ENCODE assay signal across 18 cellular contexts in the genomic region with DNA sequence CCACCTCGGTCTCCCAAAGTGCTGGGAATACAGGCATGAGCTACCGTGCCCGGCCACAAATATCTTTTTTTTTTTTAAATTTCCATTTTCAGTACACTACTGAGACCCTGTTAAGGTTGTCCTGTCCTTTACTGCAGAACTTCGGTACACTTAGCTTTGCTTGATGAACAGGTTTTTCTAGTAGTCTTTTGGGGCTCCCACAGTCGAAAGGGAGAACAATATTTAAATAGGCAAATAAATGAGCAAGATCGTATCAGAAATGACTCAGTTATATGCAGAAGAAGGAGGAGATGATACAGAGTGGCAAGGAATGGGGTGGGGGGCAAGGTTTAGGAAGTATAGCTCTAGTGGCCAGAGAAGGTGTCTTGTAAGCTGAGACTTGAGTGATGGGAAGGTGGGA. TPM values are rescaled to one million over a fixed set of nuclear protein-coding genes. Genes with fewer than 3 reads are reported as not detected.
DNase-seq lines count a peak whose midpoint lies in the region; ATAC-seq, FAIRE-seq and TF ChIP-seq lines count a peak whose summit lies in the region.
"Had no signal": no experiment of that assay in that cellular context is flagged by ENCODE, and none has a peak within 500 bp of the region (broad histone marks: within the 10 kb centered on the region; RNA-seq: fewer than 3 reads in every experiment).

No MANE protein-coding gene starts in this region.

- intact Hi-C loops in PC-3 (cut with micrococcal nuclease): no loop called here

- H3K27ac ChIP-seq in PC-3 (ENCODE audit: low read length) (peak overlapping the region; percentile 32; the same call in 1 of the 2 replicates), foreskin keratinocyte (no peak overlapping the region)

- H3K9me3 ChIP-seq in PC-3 (ENCODE audit: low read length): no peaks in the 10 kb centered on the region

- peaks cover 6% of the 10 kb centered on the region; the same call in 1 of the 2 replicates for H3K4me1 ChIP-seq in PC-3 (ENCODE audit: insufficient read depth, low read length)
- H3K4me1 ChIP-seq in foreskin keratinocyte: no peaks in the 10 kb centered on the region

- no TSS peak for BruUV-seq in PC-3 (replicated peaks; lab: Mats Ljungman, UMichigan)

- no peak overlapping the region for H3K9ac ChIP-seq in PC-3 (ENCODE audit: low read length)

- H3K36me3 ChIP-seq in PC-3 (ENCODE audit: low read depth, low read length): no peaks in the 10 kb centered on the region

- H3K27me3 ChIP-seq in PC-3 (ENCODE audit: low read length): 0 out of 2 replicates have a peak, but pooled peaks cover 2% of the 10 kb centered on the region
- peaks cover 3% of the 10 kb centered on the region for H3K27me3 ChIP-seq in foreskin keratinocyte

- POLR2A ChIA-PET in PC-3 (lab: Charles Lee; ENCODE audit: unreplicated experiment): no interaction called here

- DNase-seq in NCI-H526 (lab: John Stamatoyannopoulos, UW): peak; percentile 41 to 56
- DNase-seq in PC-3: peak; percentile 57
- peak in 1 of 2 donors; percentile 15 for DNase-seq in foreskin keratinocyte
- no peak for DNase-seq in GM19239 (ENCODE audit: insufficient read length, low spot score)
- DNase-seq in RPMI8226: no peak
- DNase-seq: C1 segment of cervical spinal cord; CD4-positive, alpha-beta memory T cell; DMS 273 treated with DMSO at 0.1 percent for 48 hours; DMS79; EL; GDM1; H9 had no signal

- H4K20me1 ChIP-seq in PC-3 (ENCODE audit: low read length): no peaks in the 10 kb centered on the region

- no peaks in the 10 kb centered on the region for H3K9me2 ChIP-seq in PC-3 (replicated peaks; ENCODE audit: low read length)

- FAIRE-seq in GM19239 (lab: Jason Lieb, UNC): no peak
- FAIRE-seq: D721Med, GM12878 had no signal

- TF ChIP-seq CTCF in PC-3 (conservative IDR thresholded peaks at IDR 0.05; ENCODE audit: low read depth, low read length): no peak
- no peak for TF ChIP-seq CTCF in foreskin keratinocyte (conservative IDR thresholded peaks at IDR 0.05)

- no peak for ATAC-seq in PC-3
- peak; percentile 25 for ATAC-seq in foreskin keratinocyte
- no peak for ATAC-seq in HG02973 (IDR thresholded peaks at IDR 0.05; ENCODE audit: unreplicated experiment)
- ATAC-seq: GM12878, GM23338, HCT116 had no signal

- H2AFZ ChIP-seq in PC-3 (ENCODE audit: low read length): no peak overlapping the region
- H2AFZ ChIP-seq: GM23338 had no signal

- H3K4me2 ChIP-seq in PC-3 (ENCODE audit: low read length): peak overlapping the region; percentile 31; the same call in 1 of the 2 replicates
- H3K4me2 ChIP-seq: GM23338 had no signal

- H3K79me2 ChIP-seq in PC-3 (ENCODE audit: low read length): no peaks in the 10 kb centered on the region

- CTCF ChIA-PET in PC-3 (lab: Charles Lee): no interaction called here

- H3F3A ChIP-seq in PC-3 (ENCODE audit: low read length, unreplicated experiment): no peaks in the 10 kb centered on the region

- no peak overlapping the region for H3K4me3 ChIP-seq in PC-3 (ENCODE audit: low read length)
- H3K4me3 ChIP-seq: GM12878, GM23338 had no signal

RNA-seq across cellular contexts. Expression of gene MSX2, which starts 52.7 kb away (rescaled TPM):
- total RNA-seq in PC-3 (2014; rRNA removed) (4.1 and 4.9 TPM in 2 replicates), foreskin keratinocyte (2.8 and 4.0 TPM in 2 replicates)
- polyA plus RNA-seq in foreskin keratinocyte: 3.8 and 3.9 TPM in 2 replicates
- total RNA-seq: A673, GM12878 had no signal
- polyA plus RNA-seq: CD4-positive, alpha-beta memory T cell; GM12878 had no signal

Comparison
In these comparisons a context has a peak if more than half of its experiments do, and no peak if none do; other contexts are left out.
1. DNase-seq: peak in NCI-H526 (2 of 2) and PC-3 (single experiment); none in GM19239 (single experiment) and RPMI8226 (single experiment).